ENCODE assay signal across 1 cellular context in genomic region chr19:17307876-17308377, GRCh38.
TF ChIP-seq lines count a peak whose summit lies in the region.

No MANE protein-coding gene starts in this region.

TF ChIP-seq in HCT116, 20 proteins besides CTCF, POLR2A, EP300 and RAD21:
- TF ChIP-seq CEBPB (IDR thresholded peaks at IDR 0.05; ENCODE audit: low read depth), result no peak
- no peak for TF ChIP-seq EZH2phosphoT487 (IDR thresholded peaks at IDR 0.05; ENCODE audit: borderline replicate concordance)
- TF ChIP-seq EZH2 (IDR thresholded peaks at IDR 0.05), result no peak
- no peak for TF ChIP-seq POLR2AphosphoS5 (IDR thresholded peaks at IDR 0.05; ENCODE audit: low read depth, low read length)
- TF ChIP-seq SIN3A (IDR thresholded peaks at IDR 0.05; ENCODE audit: low read depth), result no peak
- no peak for TF ChIP-seq ZBTB33 (IDR thresholded peaks at IDR 0.05; ENCODE audit: extremely low read depth, insufficient replicate concordance, low read length)
- TF ChIP-seq, protein P1, sequence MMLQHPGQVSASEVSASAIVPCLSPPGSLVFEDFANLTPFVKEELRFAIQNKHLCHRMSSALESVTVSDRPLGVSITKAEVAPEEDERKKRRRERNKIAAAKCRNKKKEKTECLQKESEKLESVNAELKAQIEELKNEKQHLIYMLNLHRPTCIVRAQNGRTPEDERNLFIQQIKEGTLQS (IDR thresholded peaks at IDR 0.05), result no peak
- no peak for TF ChIP-seq CBX3 (IDR thresholded peaks at IDR 0.05; ENCODE audit: low read depth)
- no peak for TF ChIP-seq JUND (IDR thresholded peaks at IDR 0.05)
- TF ChIP-seq SRF (IDR thresholded peaks at IDR 0.05; ENCODE audit: low read depth), result no peak
- TF ChIP-seq FOSL1 (IDR thresholded peaks at IDR 0.05; ENCODE audit: low read depth), result no peak
- no peak for TF ChIP-seq ZFX (IDR thresholded peaks at IDR 0.05)
